ENCODE assay signal across 25 cellular contexts in the genomic region with DNA sequence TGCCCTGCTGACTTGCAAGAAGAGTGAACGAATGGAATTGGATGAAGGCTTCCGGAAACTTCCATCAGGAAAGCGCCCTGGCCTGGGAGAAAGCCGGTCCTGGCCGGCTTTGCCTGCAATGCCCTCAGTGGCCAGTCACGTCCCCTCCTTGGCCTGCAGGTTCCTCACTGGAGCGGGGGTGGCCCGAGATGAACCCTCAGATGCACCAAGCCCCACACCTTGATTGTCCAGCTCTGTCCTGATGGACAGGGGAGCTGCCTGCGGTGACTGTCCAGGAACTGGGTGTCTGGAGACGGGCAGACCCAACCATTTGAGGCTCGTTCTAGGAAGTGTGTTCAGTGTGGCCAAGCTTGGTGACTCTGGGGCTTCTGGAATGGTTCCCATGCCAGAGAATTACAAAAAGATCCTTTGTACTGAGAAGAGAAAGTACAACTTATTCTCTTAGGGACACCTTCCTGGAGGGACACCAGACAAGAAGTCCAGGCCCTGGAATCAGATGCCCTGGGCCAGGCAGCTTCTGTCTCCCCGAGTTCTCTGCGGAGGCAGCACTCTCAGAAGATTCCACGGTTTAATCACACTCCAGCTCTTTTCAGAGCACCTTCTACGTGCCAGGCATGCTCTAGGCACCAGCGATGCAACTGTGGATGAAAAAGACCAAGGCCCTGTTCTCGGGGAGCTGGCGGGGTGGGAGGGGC.
"Had no signal": no experiment of that assay in that cellular context is flagged by ENCODE, and none has a peak within 500 bp of the region (broad histone marks: within the 10 kb centered on the region; RNA-seq: fewer than 3 reads in every experiment).

No MANE protein-coding gene starts in this region.

- H3K4me1 ChIP-seq: left lung, pancreas, prostate gland, sigmoid colon, thyroid gland, transverse colon had no signal

- H3K36me3 ChIP-seq: left lung, pancreas, prostate gland, sigmoid colon, spleen, thyroid gland, transverse colon, upper lobe of left lung, vagina had no signal

- H3K27me3 ChIP-seq: pancreas, sigmoid colon, thyroid gland, upper lobe of left lung, vagina had no signal

- H3K9me3 ChIP-seq: left lung, mucosa of descending colon, pancreas, prostate gland, sigmoid colon, spleen, thyroid gland, transverse colon, upper lobe of left lung, vagina had no signal

- H3K4me3 ChIP-seq: left lung, lung, mucosa of descending colon, pancreas, prostate gland, sigmoid colon, spleen, thyroid gland, transverse colon, upper lobe of left lung, vagina had no signal

- DNase-seq: hippocampal formation; immature natural killer cell; kidney; left colon; left lung; midbrain; mucosa of descending colon; naive thymus-derived CD4-positive, alpha-beta T cell; pancreas; retina; right cardiac atrium; sigmoid colon; small intestine; stimulated activated CD4-positive, alpha-beta T cell treated with anti-CD3 and anti-CD28 coated beads, Interleukin-4, amount 100 ng/mL, for 24 hours; stimulated activated naive CD4-positive, alpha-beta T cell; thyroid gland; transverse colon; upper lobe of left lung had no signal

- H3K27ac ChIP-seq: left lung, pancreas, prostate gland, sigmoid colon, spleen, thyroid gland, transverse colon, upper lobe of left lung, vagina had no signal

- FAIRE-seq: islet of Langerhans, kidney, pancreas, small intestine had no signal

- ATAC-seq: left colon; left lung; mucosa of descending colon; naive thymus-derived CD4-positive, alpha-beta T cell; natural killer cell treated with Interleukin-12 subunit alpha and Interleukin-12 subunit beta and Interleukin-15 and Interleukin-18, amount 100 ng/mL, for 72 hours; pancreas; right cardiac atrium; stimulated activated effector memory CD8-positive, alpha-beta T cell treated with anti-CD3 and anti-CD28 coated beads, Interleukin-12 subunit alpha, Interleukin-12 subunit beta, amount 100 ng/mL, for 72 hours had no signal
